Comparison of ENCODE assay signal across 24 cellular contexts in genomic region chr1:9345922-9346321, GRCh38. TPM values are rescaled to one million over a fixed set of nuclear protein-coding genes. Genes with fewer than 3 reads are reported as not detected.
DNase-seq lines count a peak whose midpoint lies in the region; ATAC-seq and TF ChIP-seq lines count a peak whose summit lies in the region.
"Had no signal": no experiment of that assay in that cellular context is flagged by ENCODE, and none has a peak within 500 bp of the region (broad histone marks: within the 10 kb centered on the region; RNA-seq: fewer than 3 reads in every experiment).

No MANE protein-coding gene starts in this region.

- intact Hi-C loops in prostate gland (cut with DNase I), result no loop called here

- TF ChIP-seq CTCF in glutamatergic neuron (IDR thresholded peaks at IDR 0.05; ENCODE audit: partially characterized antibody, unreplicated experiment), result no peak
- no peak for TF ChIP-seq CTCF in prostate gland (IDR thresholded peaks at IDR 0.05)

- H3K9me3 Mint-ChIP-seq in glutamatergic neuron (ENCODE audit: unreplicated experiment), result peaks cover 21% of the 10 kb centered on the region
- H3K9me3 Mint-ChIP-seq: activated CD4-positive, alpha-beta T cell treated with anti-CD3 and anti-CD28 coated beads, Interleukin-2, amount 10 ng/mL, durations not matched to agents 24 days and 14 days; stimulated activated memory B cell treated with anti-CD40 and anti-IgM and Interleukin-4, amounts not matched to agents 10 μg/mL and 1 μg/mL and 100 μg/mL, for 72 hours had no signal

- peak; percentile 13 for DNase-seq in SW480 (ENCODE audit: low spot score)
- no peak for DNase-seq in glutamatergic neuron
- peak; percentile 67 for DNase-seq in prostate gland (ENCODE audit: low spot score)
- DNase-seq in activated CD4-positive, alpha-beta T cell treated with anti-CD3 and anti-CD28 coated beads, Interleukin-2, amount 50 U/mL, for 4 hours, result no peak
- DNase-seq in NCI-H1417 (lab: John Stamatoyannopoulos, UW), result no peak
- DNase-seq: activated CD4-positive, alpha-beta T cell treated with anti-CD3 and anti-CD28 coated beads, Interleukin-2, amount 10 ng/mL, durations not matched to agents 24 days and 14 days; activated gamma-delta T cell treated with Interleukin-2 at 50 U/mL for 16 hours; activated T-cell treated with anti-CD3 and anti-CD28 coated beads, Interleukin-2, amount 50 U/mL, for 24 hours; Caco-2; DMS79; effector CD4-positive, alpha-beta T cell; HCEC 1CT; kidney glomerular epithelial cell; NCI-H1092 treated with DMSO at 0.1 percent for 48 hours; NCI-H2029; nephron progenitor cell; posterior cingulate gyrus; stimulated activated CD4-positive, alpha-beta T cell treated with anti-CD3 and anti-CD28 coated beads, Interleukin-4, amount 100 ng/mL, for 4 hours had no signal

- peaks cover 15% of the 10 kb centered on the region for H3K27me3 Mint-ChIP-seq in glutamatergic neuron (ENCODE audit: unreplicated experiment)
- H3K27me3 Mint-ChIP-seq: activated CD4-positive, alpha-beta T cell treated with anti-CD3 and anti-CD28 coated beads, Interleukin-2, amount 10 ng/mL, durations not matched to agents 24 days and 14 days; activated T-cell treated with anti-CD3 and anti-CD28 coated beads, Interleukin-2, amount 50 U/mL, for 24 hours; B cell; stimulated activated memory B cell treated with anti-CD40 and anti-IgM and Interleukin-4, amounts not matched to agents 10 μg/mL and 1 μg/mL and 100 μg/mL, for 72 hours had no signal

- no peak overlapping the region for H3K27ac ChIP-seq in BLaER1 treated with 17β-estradiol and CSF1 and Interleukin-3, amounts not matched to agents 10 nM and 100 nM
- peak overlapping the region in 1 of 2 donors; percentile 16 for H3K27ac ChIP-seq in prostate gland
- H3K27ac ChIP-seq: SK-N-MC had no signal

- peaks cover 11% of the 10 kb centered on the region for H3K36me3 Mint-ChIP-seq in glutamatergic neuron (ENCODE audit: unreplicated experiment)
- H3K36me3 Mint-ChIP-seq: stimulated activated memory B cell treated with anti-CD40 and anti-IgM and Interleukin-4, amounts not matched to agents 10 μg/mL and 1 μg/mL and 100 μg/mL, for 72 hours had no signal

- ATAC-seq in esophagus mucosa (no peak), GM21381 (IDR thresholded peaks at IDR 0.05; ENCODE audit: unreplicated experiment) (no peak)
- ATAC-seq: stimulated activated memory B cell treated with anti-CD40 and anti-IgM and Interleukin-4, amounts not matched to agents 10 μg/mL and 1 μg/mL and 100 μg/mL, for 72 hours had no signal

- H3K36me3 ChIP-seq in BLaER1 treated with 17β-estradiol and CSF1 and Interleukin-3, amounts not matched to agents 10 nM and 100 nM, result peaks cover 0 to 12% (median 0%) of the 10 kb centered on the region in 11 experiments; a peak in 3 of 22 replicates
- no peaks in the 10 kb centered on the region for H3K36me3 ChIP-seq in prostate gland

- no peak overlapping the region for H3K4me3 ChIP-seq in BLaER1 treated with 17β-estradiol and CSF1 and Interleukin-3, amounts not matched to agents 10 nM and 100 nM
- no peak overlapping the region for H3K4me3 ChIP-seq in prostate gland
- H3K4me3 ChIP-seq: SK-N-MC had no signal

- peaks cover 59% of the 10 kb centered on the region for H3K4me1 Mint-ChIP-seq in glutamatergic neuron (ENCODE audit: low read depth, unreplicated experiment)
- H3K4me1 Mint-ChIP-seq: activated CD4-positive, alpha-beta T cell treated with anti-CD3 and anti-CD28 coated beads, Interleukin-2, amount 10 ng/mL, durations not matched to agents 24 days and 14 days had no signal

- H3K4me3 Mint-ChIP-seq in glutamatergic neuron (ENCODE audit: unreplicated experiment), result no peak overlapping the region
- H3K4me3 Mint-ChIP-seq: activated CD4-positive, alpha-beta T cell treated with anti-CD3 and anti-CD28 coated beads, Interleukin-2, amount 10 ng/mL, durations not matched to agents 24 days and 14 days; activated T-cell treated with anti-CD3 and anti-CD28 coated beads, Interleukin-2, amount 50 U/mL, for 24 hours; B cell; nephron progenitor cell; stimulated activated memory B cell treated with anti-CD40 and anti-IgM and Interleukin-4, amounts not matched to agents 10 μg/mL and 1 μg/mL and 100 μg/mL, for 72 hours had no signal

- peak overlapping the region; percentile 48 for H3K27ac Mint-ChIP-seq in glutamatergic neuron (ENCODE audit: unreplicated experiment)
- H3K27ac Mint-ChIP-seq: activated CD4-positive, alpha-beta T cell treated with anti-CD3 and anti-CD28 coated beads, Interleukin-2, amount 10 ng/mL, durations not matched to agents 24 days and 14 days; activated T-cell treated with anti-CD3 and anti-CD28 coated beads, Interleukin-2, amount 50 U/mL, for 24 hours; B cell; nephron progenitor cell; stimulated activated memory B cell treated with anti-CD40 and anti-IgM and Interleukin-4, amounts not matched to agents 10 μg/mL and 1 μg/mL and 100 μg/mL, for 72 hours had no signal

- TF ChIP-seq POLR2A in prostate gland (IDR thresholded peaks at IDR 0.05), result no peak

- 45% methylated on average over 9 of the region's 9 CpGs for WGBS in prostate gland

- peak overlapping the region in 8 of 11 experiments; percentile 39 to 86 (median 82); a peak in 8 of 22 replicates for H3K4me2 ChIP-seq in BLaER1 treated with 17β-estradiol and CSF1 and Interleukin-3, amounts not matched to agents 10 nM and 100 nM

- peaks cover 0 to 10% (median 0%) of the 10 kb centered on the region in 11 experiments; a peak in 3 of 22 replicates for H3K27me3 ChIP-seq in BLaER1 treated with 17β-estradiol and CSF1 and Interleukin-3, amounts not matched to agents 10 nM and 100 nM
- H3K27me3 ChIP-seq in prostate gland (replicated peaks; ENCODE audit: insufficient read depth), result no peaks in the 10 kb centered on the region

- H3K4me1 ChIP-seq in BLaER1 treated with 17β-estradiol and CSF1 and Interleukin-3, amounts not matched to agents 10 nM and 100 nM, result peaks cover 7 to 62% (median 54%) of the 10 kb centered on the region in 10 experiments
- no peaks in the 10 kb centered on the region for H3K4me1 ChIP-seq in prostate gland (replicated peaks)
- H3K4me1 ChIP-seq: Caco-2 had no signal

- H4K20me1 ChIP-seq in BLaER1 treated with 17β-estradiol and CSF1 and Interleukin-3, amounts not matched to agents 10 nM and 100 nM, result peaks cover 52 to 100% (median 80%) of the 10 kb centered on the region in 11 experiments; a peak in 21 of 22 replicates

- peaks cover 5 to 16% (median 10%) of the 10 kb centered on the region in 11 experiments; a peak in 15 of 22 replicates for H3K9me3 ChIP-seq in BLaER1 treated with 17β-estradiol and CSF1 and Interleukin-3, amounts not matched to agents 10 nM and 100 nM (replicated peaks in 1 of 11)
- H3K9me3 ChIP-seq in prostate gland, result no peaks in the 10 kb centered on the region
- H3K9me3 ChIP-seq: Caco-2 had no signal

- H3K9ac ChIP-seq in BLaER1 treated with 17β-estradiol and CSF1 and Interleukin-3, amounts not matched to agents 10 nM and 100 nM, result no peak overlapping the region

RNA-seq across cellular contexts. Expression of gene SPSB1, which starts 53.2 kb away (rescaled TPM):
- total RNA-seq in glutamatergic neuron (ENCODE audit: unreplicated experiment) (78.6 TPM), prostate gland (10 to 100 TPM; 29.0 to 57.1 TPM), esophagus mucosa (15.5 TPM)

Comparison
In these comparisons a context has a peak if more than half of its experiments do, and no peak if none do; other contexts are left out.
1. DNase-seq: peak in SW480 (single experiment) and prostate gland (single experiment); none in glutamatergic neuron (single experiment), activated CD4-positive, alpha-beta T cell treated with anti-CD3 and anti-CD28 coated beads, Interleukin-2, amount 50 U/mL, for 4 hours (0 of 2) and NCI-H1417 (0 of 3).